ENCODE assay signal across 25 cellular contexts in the genomic region with DNA sequence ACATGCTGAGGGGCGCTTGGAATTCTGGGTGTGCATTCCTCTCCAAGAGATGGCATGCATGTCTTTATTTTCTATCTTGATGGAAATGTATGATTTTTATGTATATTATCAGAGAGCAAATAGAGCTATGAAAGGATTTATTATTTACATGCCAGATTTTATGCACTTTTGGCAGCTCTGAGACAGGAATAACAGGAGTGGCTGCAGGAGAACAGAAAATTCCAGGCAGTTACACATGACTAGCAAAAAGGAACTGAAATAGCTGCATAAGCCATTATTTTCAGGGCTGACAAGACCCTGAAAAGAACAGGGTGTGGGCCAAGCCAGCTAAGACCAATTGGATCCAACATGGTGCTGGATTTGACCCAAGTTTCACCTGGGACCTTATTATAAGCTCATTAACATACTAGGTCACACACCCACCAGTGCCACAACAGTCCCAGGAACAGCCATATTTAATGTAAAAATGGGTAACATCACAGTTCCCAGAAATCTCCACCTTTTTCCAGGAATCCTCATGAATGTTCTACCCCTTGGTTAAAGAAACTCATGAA. TPM values are rescaled to one million over a fixed set of nuclear protein-coding genes. Genes with fewer than 3 reads are reported as not detected.
DNase-seq lines count a peak whose midpoint lies in the region; ATAC-seq and TF ChIP-seq lines count a peak whose summit lies in the region.
"Had no signal": no experiment of that assay in that cellular context is flagged by ENCODE, and none has a peak within 500 bp of the region (broad histone marks: within the 10 kb centered on the region; RNA-seq: fewer than 3 reads in every experiment).

No MANE protein-coding gene starts in this region.

- H3K4me1 ChIP-seq in hepatocyte (ENCODE audit: insufficient read depth) (peaks cover 29% of the 10 kb centered on the region), stomach (peaks cover 6 to 20% (median 15%) of the 10 kb centered on the region in 4 donors), aorta (ENCODE audit: control insufficient read depth in 1 of 2, insufficient read depth in 2 of 2, low read length in 2 of 2) (no peaks in the 10 kb centered on the region)
- H3K4me1 ChIP-seq: A549 had no signal

- intact Hi-C loops in stomach (cut with DNase I; ENCODE audit: low total_unique reads) = no loop called here
- intact Hi-C loops in aorta (cut with DNase I) = no loop called here

- peaks cover 15% of the 10 kb centered on the region for H3K27me3 Mint-ChIP-seq in T-helper 17 cell
- H3K27me3 Mint-ChIP-seq in stimulated activated naive CD8-positive, alpha-beta T cell treated with anti-CD3 and anti-CD28 coated beads, Interleukin-15, amount 100 ng/mL, for 72 hours = peaks cover 37% of the 10 kb centered on the region

- WGBS in hepatocyte (ENCODE audit: low lambda C conversion rate, missing lambda C conversion rate) = 93% methylated on average over 1 of the region's 1 CpG
- WGBS in stomach, 5 donors = 23 to 63% (median 38%) methylated on average over 1 of the region's 1 CpG
- 6 to 22% methylated on average over 1 of the region's 1 CpG for WGBS in aorta, 2 donors

- TF ChIP-seq EP300 in stomach (IDR thresholded peaks at IDR 0.05) = no peak

- no peak overlapping the region for H3K4me3 ChIP-seq in hepatocyte
- no peak overlapping the region for H3K4me3 ChIP-seq in stomach
- no peak overlapping the region for H3K4me3 ChIP-seq in aorta (ENCODE audit: low read length in 2 of 2)
- H3K4me3 ChIP-seq: A549, GM23338, K562 had no signal

- TF ChIP-seq CTCF in hepatocyte (IDR thresholded peaks at IDR 0.05; ENCODE audit: poor library complexity) = no peak
- TF ChIP-seq CTCF in stomach (IDR thresholded peaks at IDR 0.05) = no peak

- no peak overlapping the region for H3K4me3 Mint-ChIP-seq in T-helper 17 cell
- no peak overlapping the region for H3K4me3 Mint-ChIP-seq in stimulated activated naive CD8-positive, alpha-beta T cell treated with anti-CD3 and anti-CD28 coated beads, Interleukin-15, amount 100 ng/mL, for 72 hours
- H3K4me3 Mint-ChIP-seq: CD8-positive, alpha-beta memory T cell; GM23338; H9 had no signal

- peaks cover 7% of the 10 kb centered on the region for H3K4me1 Mint-ChIP-seq in T-helper 17 cell
- peaks cover 22% of the 10 kb centered on the region for H3K4me1 Mint-ChIP-seq in stimulated activated naive CD8-positive, alpha-beta T cell treated with anti-CD3 and anti-CD28 coated beads, Interleukin-15, amount 100 ng/mL, for 72 hours
- H3K4me1 Mint-ChIP-seq: GM23338 had no signal

- H3K9me2 ChIP-seq in hepatocyte (replicated peaks; ENCODE audit: insufficient read depth) = no peaks in the 10 kb centered on the region

- H3K9me3 ChIP-seq in T-helper 17 cell (ENCODE audit: control insufficient read depth, low read length, poor library complexity, severe bottlenecking) = no peaks in the 10 kb centered on the region
- no peaks in the 10 kb centered on the region for H3K9me3 ChIP-seq in hepatocyte (ENCODE audit: low read depth)
- H3K9me3 ChIP-seq in stomach = no peaks in the 10 kb centered on the region
- no peaks in the 10 kb centered on the region for H3K9me3 ChIP-seq in aorta (ENCODE audit: control insufficient read depth, low read length)
- H3K9me3 ChIP-seq: A549 had no signal

- DNase-seq in CD1c-positive myeloid dendritic cell (ENCODE audit: extremely low spot score) = peak; percentile 21
- no peak for DNase-seq in T-helper 17 cell
- DNase-seq in hepatocyte (ENCODE audit: low spot score) = no peak
- peak; percentile 67 for DNase-seq in stomach
- no peak for DNase-seq in mesenteric fat pad (ENCODE audit: low spot score)
- no peak for DNase-seq in stimulated activated naive CD8-positive, alpha-beta T cell treated with anti-CD3 and anti-CD28 coated beads, Interleukin-15, amount 100 ng/mL, for 72 hours
- no peak for DNase-seq in aorta
- DNase-seq: C1 segment of cervical spinal cord; Calu3; CD8-positive, alpha-beta memory T cell; DMS153; H9; Kasumi-1; NCI-H1105 treated with DMSO at 0.1 percent for 48 hours; NCI-H2029; NCI-H526 treated with DMSO at 0.1 percent for 48 hours; Right ventricle myocardium superior; RPMI8226 had no signal

- no peaks in the 10 kb centered on the region for H4K20me1 ChIP-seq in hepatocyte (ENCODE audit: insufficient read depth, poor library complexity, severe bottlenecking)

- peak overlapping the region; percentile 22 for H3K27ac Mint-ChIP-seq in T-helper 17 cell
- H3K27ac Mint-ChIP-seq in stimulated activated naive CD8-positive, alpha-beta T cell treated with anti-CD3 and anti-CD28 coated beads, Interleukin-15, amount 100 ng/mL, for 72 hours = no peak overlapping the region
- H3K27ac Mint-ChIP-seq: CD8-positive, alpha-beta memory T cell; GM23338; H9 had no signal

- H3K27ac ChIP-seq in hepatocyte (peak overlapping the region; percentile 26), stomach (peak overlapping the region; percentile 27 to 62 (median 41)), aorta (ENCODE audit: low read depth in 1 of 2, low read length in 2 of 2) (no peak overlapping the region)
- H3K27ac ChIP-seq: A549 had no signal

- H3K36me3 Mint-ChIP-seq in T-helper 17 cell (ENCODE audit: low read depth) = no peaks in the 10 kb centered on the region
- H3K36me3 Mint-ChIP-seq: CD8-positive, alpha-beta memory T cell had no signal

- no peaks in the 10 kb centered on the region for H3K27me3 ChIP-seq in hepatocyte
- no peaks in the 10 kb centered on the region for H3K27me3 ChIP-seq in stomach
- no peaks in the 10 kb centered on the region for H3K27me3 ChIP-seq in aorta (ENCODE audit: control insufficient read depth in 1 of 2, insufficient read depth in 2 of 2, low read length in 1 of 2)

- no peak overlapping the region for H3K4me2 ChIP-seq in hepatocyte
- H3K4me2 ChIP-seq: A549, GM23338 had no signal

- no peak overlapping the region for H2AFZ ChIP-seq in hepatocyte
- H2AFZ ChIP-seq: GM23338 had no signal

- TF ChIP-seq POLR2A in stomach (IDR thresholded peaks at IDR 0.05) = no peak

- ATAC-seq in T-helper 17 cell = no peak
- no peak for ATAC-seq in GM18511 (IDR thresholded peaks at IDR 0.05; ENCODE audit: unreplicated experiment)
- no peak for ATAC-seq in stimulated activated naive CD8-positive, alpha-beta T cell treated with anti-CD3 and anti-CD28 coated beads, Interleukin-15, amount 100 ng/mL, for 72 hours
- ATAC-seq in aorta (ENCODE audit: low FRiP score) = no peak
- ATAC-seq: A549, GM23338, K562 had no signal

- no peaks in the 10 kb centered on the region for H3K79me2 ChIP-seq in hepatocyte

- no peaks in the 10 kb centered on the region for H3K36me3 ChIP-seq in hepatocyte (replicated peaks; ENCODE audit: insufficient read depth, low read depth)
- H3K36me3 ChIP-seq in stomach = no peaks in the 10 kb centered on the region
- no peaks in the 10 kb centered on the region for H3K36me3 ChIP-seq in aorta (ENCODE audit: control insufficient read depth in 1 of 2, insufficient read depth in 2 of 2, low read length in 1 of 2)

- no peaks in the 10 kb centered on the region for H3K9me3 Mint-ChIP-seq in stimulated activated naive CD8-positive, alpha-beta T cell treated with anti-CD3 and anti-CD28 coated beads, Interleukin-15, amount 100 ng/mL, for 72 hours
- H3K9me3 Mint-ChIP-seq: CD8-positive, alpha-beta memory T cell; GM23338; H9 had no signal

RNA-seq across cellular contexts. Expression of a gene that starts 43.2 kb away (rescaled TPM):
- total RNA-seq in T-helper 17 cell = 10 to 100 TPM; 35.4 to 44.2 TPM
- 40.2 and 43.1 TPM in 2 replicates for total RNA-seq in hepatocyte
- polyA plus RNA-seq in hepatocyte = 22.2 and 22.7 TPM in 2 replicates
- total RNA-seq in stomach = 100 to 1,000 TPM in 1 of 5 donors, 10 to 100 TPM in 4; 14.3 to 144 (median 44.0) TPM
- polyA plus RNA-seq in stomach = 10 to 100 TPM in 1 of 3 donors, 1 to 10 TPM in 2; 4.9 to 16.9 (median 7.5) TPM
- 41.9 TPM for total RNA-seq in mesenteric fat pad
- 10 to 100 TPM; 13.4 to 18.4 TPM for total RNA-seq in aorta
- polyA plus RNA-seq in aorta = 10 to 100 TPM in 1 of 2 donors, under 1 TPM in 1; 0.92 to 18.7 TPM
- total RNA-seq: GM23338, H9, NCI-H460 had no signal
- polyA plus RNA-seq: GM23338 had no signal

RNA-seq across cellular contexts. Expression of a gene that starts 47.5 kb away (rescaled TPM):
- total RNA-seq in T-helper 17 cell (not detected), hepatocyte (0.08 and 0.10 TPM in 2 replicates), stomach (not detected), mesenteric fat pad (not detected), aorta (not detected)
- polyA plus RNA-seq in hepatocyte (not detected in 2 replicates), stomach (not detected), aorta (not detected)
- total RNA-seq: Calu3; CD8-positive, alpha-beta memory T cell; GM23338; H9; K562; MCF 10A; NCI-H460; Right ventricle myocardium superior; SK-MEL-5 had no signal
- polyA plus RNA-seq: A549; CD8-positive, alpha-beta memory T cell; GM23338; K562 had no signal

Comparison
In these comparisons a context has a peak if more than half of its experiments do, and no peak if none do; other contexts are left out.
1. DNase-seq: peak in CD1c-positive myeloid dendritic cell (single experiment) and stomach (single experiment); none in T-helper 17 cell (0 of 3), hepatocyte (single experiment), mesenteric fat pad (single experiment), stimulated activated naive CD8-positive, alpha-beta T cell treated with anti-CD3 and anti-CD28 coated beads, Interleukin-15, amount 100 ng/mL, for 72 hours (0 of 2) and aorta (0 of 2).
2. H3K27ac ChIP-seq: peak in hepatocyte (single experiment) and stomach (5 of 5); none in aorta (0 of 2).